In the genomic region with DNA sequence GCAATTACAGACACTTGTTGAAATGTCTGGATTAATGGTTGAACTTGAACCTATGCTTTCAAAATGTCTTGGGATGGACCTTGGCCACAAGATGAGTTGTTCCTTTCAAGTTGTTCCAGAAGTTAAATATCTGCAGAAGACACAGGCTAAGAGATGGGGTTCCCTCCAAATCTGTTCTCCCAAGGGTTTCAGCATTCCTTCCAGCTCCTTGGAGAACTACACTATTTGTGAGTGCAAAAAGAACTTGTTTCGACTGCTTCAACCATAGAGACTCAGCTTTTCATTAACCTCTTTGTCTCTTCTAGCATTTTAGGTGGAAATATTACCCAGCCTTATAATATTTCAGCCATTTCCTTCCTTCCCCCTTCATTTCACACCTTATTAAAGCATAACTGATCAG, we compare ENCODE assay signal across 19 cellular contexts.
DNase-seq lines count a peak whose midpoint lies in the region; ATAC-seq and TF ChIP-seq lines count a peak whose summit lies in the region.
"Had no signal": no experiment of that assay in that cellular context is flagged by ENCODE, and none has a peak within 500 bp of the region (broad histone marks: within the 10 kb centered on the region; RNA-seq: fewer than 3 reads in every experiment).

No MANE protein-coding gene starts in this region.

- H3K27ac ChIP-seq in substantia nigra (ENCODE audit: low read depth, low read length, poor library complexity, severe bottlenecking) (peak overlapping the region; percentile 11), stomach (no peak overlapping the region)
- H3K27ac ChIP-seq: Peyer's patch had no signal

- H3K27me3 Mint-ChIP-seq in nephron (ENCODE audit: low read depth): no peaks in the 10 kb centered on the region
- peaks cover 4 to 15% of the 10 kb centered on the region in 2 donors for H3K27me3 Mint-ChIP-seq in effector memory CD8-positive, alpha-beta T cell

- peaks cover 4% of the 10 kb centered on the region for H3K9me3 Mint-ChIP-seq in nephron
- H3K9me3 Mint-ChIP-seq in effector memory CD8-positive, alpha-beta T cell: peaks cover under 1 to 3% of the 10 kb centered on the region in 2 donors

- H3K9me3 ChIP-seq in adipocyte (ENCODE audit: control insufficient read depth, low read length) (no peaks in the 10 kb centered on the region), stomach (no peaks in the 10 kb centered on the region)
- H3K9me3 ChIP-seq: Caco-2, Peyer's patch had no signal

- H3K36me3 ChIP-seq in adipocyte (ENCODE audit: control insufficient read depth, insufficient read depth, low read length, severe bottlenecking): no peaks in the 10 kb centered on the region
- no peaks in the 10 kb centered on the region for H3K36me3 ChIP-seq in stomach
- H3K36me3 ChIP-seq: MG63, Peyer's patch had no signal

- peaks cover 5% of the 10 kb centered on the region for H3K27me3 ChIP-seq in adipocyte (replicated peaks; ENCODE audit: control insufficient read depth, insufficient read depth, low read length)
- peaks cover 0 to 3% (median 0%) of the 10 kb centered on the region in 3 donors for H3K27me3 ChIP-seq in stomach
- H3K27me3 ChIP-seq: MG63, Peyer's patch had no signal

- H3K4me1 ChIP-seq in adipocyte (ENCODE audit: control insufficient read depth, insufficient read depth, low read length) (peaks cover 43% of the 10 kb centered on the region), stomach (no peaks in the 10 kb centered on the region)
- H3K4me1 ChIP-seq: Caco-2, Peyer's patch had no signal

- intact Hi-C loops in stomach (cut with DNase I; ENCODE audit: low total_unique reads): no loop called here

- ATAC-seq in GM18498 (IDR thresholded peaks at IDR 0.05; ENCODE audit: unreplicated experiment): no peak
- ATAC-seq in effector memory CD8-positive, alpha-beta T cell (replicated peaks): no peak

- peak overlapping the region; percentile 75 for H3K9ac ChIP-seq in adipocyte (ENCODE audit: low read length)

- TF ChIP-seq CTCF in nephron (IDR thresholded peaks at IDR 0.05; ENCODE audit: unreplicated experiment in 3 of 3) (no peak), stomach (IDR thresholded peaks at IDR 0.05) (no peak)

- no peak for TF ChIP-seq EP300 in stomach (IDR thresholded peaks at IDR 0.05)

- WGBS in stomach, 5 donors: 40 to 77% (median 55%) methylated on average over 1 of the region's 1 CpG

- H3K4me3 Mint-ChIP-seq in nephron: peak overlapping the region in 1 of 3 experiments; percentile 81
- no peak overlapping the region for H3K4me3 Mint-ChIP-seq in effector memory CD8-positive, alpha-beta T cell
- H3K4me3 Mint-ChIP-seq: B cell; CD4-positive, alpha-beta T cell had no signal

- H3K36me3 Mint-ChIP-seq in nephron (ENCODE audit: low read depth): peaks cover 4% of the 10 kb centered on the region
- no peaks in the 10 kb centered on the region for H3K36me3 Mint-ChIP-seq in effector memory CD8-positive, alpha-beta T cell (ENCODE audit: insufficient read depth)

- H3K4me1 Mint-ChIP-seq in nephron: peaks cover 71% of the 10 kb centered on the region
- no peaks in the 10 kb centered on the region for H3K4me1 Mint-ChIP-seq in effector memory CD8-positive, alpha-beta T cell (ENCODE audit: low read depth in 2 of 2)
- H3K4me1 Mint-ChIP-seq: B cell had no signal

- no peak for TF ChIP-seq POLR2A in stomach (IDR thresholded peaks at IDR 0.05)

- peak overlapping the region; percentile 64 for H3K4me3 ChIP-seq in adipocyte (ENCODE audit: low read length)
- no peak overlapping the region for H3K4me3 ChIP-seq in stomach
- H3K4me3 ChIP-seq: MG63, Peyer's patch had no signal

- no peak for DNase-seq in adipocyte (ENCODE audit: low read depth)
- peak; percentile 3 for DNase-seq in fibroblast of gingiva (ENCODE audit: low read depth)
- DNase-seq in substantia nigra (lab: John Stamatoyannopoulos, UW): no peak
- no peak for DNase-seq in NCI-H526 treated with DMSO at 0.1 percent for 48 hours (lab: John Stamatoyannopoulos, UW)
- DNase-seq in effector memory CD8-positive, alpha-beta T cell: no peak
- DNase-seq in stomach: no peak
- DNase-seq: Caco-2; CD4-positive, alpha-beta T cell; H7; MG63; NCI-H1092; NCI-H1436 treated with DMSO at 0.1 percent for 48 hours; NCI-H2081; NCI-H2171 treated with DMSO at 0.1 percent for 48 hours; NCI-H446; Peyer's patch had no signal

- peak overlapping the region; percentile 82 to 97 (median 96) for H3K27ac Mint-ChIP-seq in nephron
- H3K27ac Mint-ChIP-seq in effector memory CD8-positive, alpha-beta T cell: no peak overlapping the region
- H3K27ac Mint-ChIP-seq: B cell; CD4-positive, alpha-beta T cell had no signal

Comparison
In these comparisons a context has a peak if more than half of its experiments do, and no peak if none do; other contexts are left out.
1. H3K27ac Mint-ChIP-seq: peak in nephron (3 of 3); none in effector memory CD8-positive, alpha-beta T cell (0 of 2).